Comparison of ENCODE assay signal across 11 cellular contexts in the genomic region with DNA sequence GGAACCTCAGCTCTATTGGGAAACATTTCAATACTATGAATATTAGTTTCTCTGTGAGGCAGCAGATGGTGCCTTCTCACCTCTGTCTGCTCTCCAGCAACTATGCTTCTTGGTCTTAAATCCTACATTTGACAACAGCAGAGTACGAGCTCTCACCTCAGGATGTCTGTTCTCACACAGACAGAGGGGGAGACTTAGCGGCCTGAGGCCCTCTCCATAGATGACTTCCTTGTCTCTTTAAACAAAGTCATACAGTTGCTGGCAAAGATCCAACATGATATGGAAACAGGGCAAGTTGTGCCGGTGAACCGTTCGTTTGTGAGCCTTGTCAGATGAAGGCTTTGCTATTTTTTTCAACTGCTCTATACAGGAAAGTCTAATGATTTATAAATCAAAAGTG. TPM values are rescaled to one million over a fixed set of nuclear protein-coding genes. Genes with fewer than 3 reads are reported as not detected.
DNase-seq lines count a peak whose midpoint lies in the region; ATAC-seq, FAIRE-seq and TF ChIP-seq lines count a peak whose summit lies in the region.
"Had no signal": no experiment of that assay in that cellular context is flagged by ENCODE, and none has a peak within 500 bp of the region (broad histone marks: within the 10 kb centered on the region; RNA-seq: fewer than 3 reads in every experiment).

No MANE protein-coding gene starts in this region.

- H3K4me3 ChIP-seq in epithelial cell of esophagus (ENCODE audit: low read length), result no peak overlapping the region
- H3K4me3 ChIP-seq: right atrium auricular region had no signal

- H3K27me3 Mint-ChIP-seq in endothelial cell (ENCODE audit: unreplicated experiment), result no peaks in the 10 kb centered on the region
- H3K27me3 Mint-ChIP-seq in activated T-cell treated with anti-CD3 and anti-CD28 coated beads, Interleukin-2, amount 50 U/mL, for 24 hours, result no peaks in the 10 kb centered on the region

- in situ Hi-C loops in G401 (cut with HindIII; ENCODE audit: low sequenced_read_pairs), result no loop called here

- no peak for TF ChIP-seq CTCF in epithelial cell of esophagus (IDR thresholded peaks at IDR 0.05; ENCODE audit: insufficient read depth, low read depth, low read length, missing control alignments)
- TF ChIP-seq CTCF in endothelial cell (IDR thresholded peaks at IDR 0.05; ENCODE audit: unreplicated experiment), result no peak

- ATAC-seq in GM21390 (IDR thresholded peaks at IDR 0.05; ENCODE audit: unreplicated experiment), result no peak

- no peaks in the 10 kb centered on the region for H3K36me3 Mint-ChIP-seq in endothelial cell (ENCODE audit: low read depth, unreplicated experiment)
- no peaks in the 10 kb centered on the region for H3K36me3 Mint-ChIP-seq in activated T-cell treated with anti-CD3 and anti-CD28 coated beads, Interleukin-2, amount 50 U/mL, for 24 hours (ENCODE audit: low read depth)

- H3K4me3 Mint-ChIP-seq in endothelial cell (ENCODE audit: unreplicated experiment), result no peak overlapping the region
- no peak overlapping the region for H3K4me3 Mint-ChIP-seq in activated T-cell treated with anti-CD3 and anti-CD28 coated beads, Interleukin-2, amount 50 U/mL, for 24 hours

- H3K9me3 Mint-ChIP-seq in endothelial cell (ENCODE audit: unreplicated experiment), result no peaks in the 10 kb centered on the region
- H3K9me3 Mint-ChIP-seq in activated T-cell treated with anti-CD3 and anti-CD28 coated beads, Interleukin-2, amount 50 U/mL, for 24 hours, result no peaks in the 10 kb centered on the region

- peak; percentile 14 for DNase-seq in G401 (ENCODE audit: low spot score)
- peak; percentile 18 for DNase-seq in HTR-8/SVneo (ENCODE audit: insufficient read length, low spot score)
- peak; percentile 22 for DNase-seq in NCI-H526 treated with DMSO at 0.1 percent for 48 hours (lab: John Stamatoyannopoulos, UW)
- peak; percentile 7 for DNase-seq in epithelial cell of esophagus (ENCODE audit: low read depth)
- no peak for DNase-seq in endothelial cell (ENCODE audit: low spot score)
- no peak for DNase-seq in activated T-cell treated with anti-CD3 and anti-CD28 coated beads, Interleukin-2, amount 50 U/mL, for 24 hours
- DNase-seq: activated CD4-positive, alpha-beta T cell treated with anti-CD3 and anti-CD28 coated beads, Interleukin-2, amount 50 U/mL, for 1 hour; amniotic stem cell had no signal

- peaks cover 3% of the 10 kb centered on the region for H3K4me1 Mint-ChIP-seq in endothelial cell (ENCODE audit: unreplicated experiment)
- peaks cover 7% of the 10 kb centered on the region for H3K4me1 Mint-ChIP-seq in activated T-cell treated with anti-CD3 and anti-CD28 coated beads, Interleukin-2, amount 50 U/mL, for 24 hours (ENCODE audit: low read depth)

- H3K27ac Mint-ChIP-seq in endothelial cell (ENCODE audit: unreplicated experiment), result no peak overlapping the region
- H3K27ac Mint-ChIP-seq in activated T-cell treated with anti-CD3 and anti-CD28 coated beads, Interleukin-2, amount 50 U/mL, for 24 hours, result no peak overlapping the region

- no peak for FAIRE-seq in HTR-8/SVneo (lab: Jason Lieb, UNC)

RNA-seq across cellular contexts. Expression of a gene that starts 43.7 kb away (rescaled TPM):
- total RNA-seq in G401 (2014; rRNA removed; shearing (Covaris generic)), result not detected in 2 replicates
- total RNA-seq in endothelial cell (ENCODE audit: unreplicated experiment), result not detected
- total RNA-seq: fibroblast of lung had no signal

RNA-seq across cellular contexts. Expression of a gene that starts 54.3 kb away (rescaled TPM):
- not detected in 2 replicates for total RNA-seq in G401 (2014; rRNA removed; shearing (Covaris generic))
- total RNA-seq in endothelial cell (ENCODE audit: unreplicated experiment), result 0.36 TPM

Comparison
In these comparisons a context has a peak if more than half of its experiments do, and no peak if none do; other contexts are left out.
1. DNase-seq: peak in G401 (single experiment), HTR-8/SVneo (single experiment), NCI-H526 treated with DMSO at 0.1 percent for 48 hours (single experiment) and epithelial cell of esophagus (single experiment); none in endothelial cell (single experiment) and activated T-cell treated with anti-CD3 and anti-CD28 coated beads, Interleukin-2, amount 50 U/mL, for 24 hours (single experiment).